Comparison of ENCODE assay signal across 17 cellular contexts in genomic region chr3:147422934-147423599, GRCh38. TPM values are rescaled to one million over a fixed set of nuclear protein-coding genes. Genes with fewer than 3 reads are reported as not detected.
DNase-seq lines count a peak whose midpoint lies in the region; ATAC-seq and TF ChIP-seq lines count a peak whose summit lies in the region.
"Had no signal": no experiment of that assay in that cellular context is flagged by ENCODE, and none has a peak within 500 bp of the region (broad histone marks: within the 10 kb centered on the region; RNA-seq: fewer than 3 reads in every experiment).

No MANE protein-coding gene starts in this region.

- peaks cover 4% of the 10 kb centered on the region for H3K36me3 Mint-ChIP-seq in activated naive CD8-positive, alpha-beta T cell treated with anti-CD3 and anti-CD28 coated beads for 36 hours
- peaks cover 9% of the 10 kb centered on the region for H3K36me3 Mint-ChIP-seq in activated naive CD8-positive, alpha-beta T cell treated with anti-CD3 and anti-CD28 coated beads, Interleukin-2, amount 50 U/mL, for 24 hours (ENCODE audit: low read depth)
- no peaks in the 10 kb centered on the region for H3K36me3 Mint-ChIP-seq in CD8-positive, alpha-beta T cell
- H3K36me3 Mint-ChIP-seq: IgD-negative memory B cell had no signal

- H3K27ac Mint-ChIP-seq in activated naive CD8-positive, alpha-beta T cell treated with anti-CD3 and anti-CD28 coated beads for 36 hours = peak overlapping the region; percentile 10
- no peak overlapping the region for H3K27ac Mint-ChIP-seq in activated naive CD8-positive, alpha-beta T cell treated with anti-CD3 and anti-CD28 coated beads, Interleukin-2, amount 50 U/mL, for 24 hours
- H3K27ac Mint-ChIP-seq in CD8-positive, alpha-beta T cell = no peak overlapping the region

- H3K4me3 ChIP-seq in CD8-positive, alpha-beta T cell (ENCODE audit: low read depth, low read length) = no peak overlapping the region
- H3K4me3 ChIP-seq in mucosa of descending colon = no peak overlapping the region
- H3K4me3 ChIP-seq: cardiac muscle cell, tibial artery had no signal

- no peaks in the 10 kb centered on the region for H3K4me1 ChIP-seq in CD8-positive, alpha-beta T cell (ENCODE audit: insufficient read depth, low read length)
- no peaks in the 10 kb centered on the region for H3K4me1 ChIP-seq in mucosa of descending colon (ENCODE audit: low read depth)

- H3K4me3 Mint-ChIP-seq in activated naive CD8-positive, alpha-beta T cell treated with anti-CD3 and anti-CD28 coated beads for 36 hours = no peak overlapping the region
- no peak overlapping the region for H3K4me3 Mint-ChIP-seq in activated naive CD8-positive, alpha-beta T cell treated with anti-CD3 and anti-CD28 coated beads, Interleukin-2, amount 50 U/mL, for 24 hours
- no peak overlapping the region for H3K4me3 Mint-ChIP-seq in CD8-positive, alpha-beta T cell

- no peak for DNase-seq in activated naive CD8-positive, alpha-beta T cell treated with anti-CD3 and anti-CD28 coated beads for 36 hours
- no peak for DNase-seq in activated naive CD8-positive, alpha-beta T cell treated with anti-CD3 and anti-CD28 coated beads, Interleukin-2, amount 50 U/mL, for 24 hours
- peak in 1 of 61 donors; percentile 75 for DNase-seq in caudate nucleus (lab: John Stamatoyannopoulos, UW)
- DNase-seq in stimulated activated naive CD4-positive, alpha-beta T cell (lab: John Stamatoyannopoulos, UW) = no peak
- no peak for DNase-seq in CD8-positive, alpha-beta T cell
- no peak for DNase-seq in mucosa of descending colon
- no peak for DNase-seq in NCI-H187 treated with DMSO at 0.1 percent for 48 hours (lab: John Stamatoyannopoulos, UW)
- DNase-seq: activated CD4-positive, alpha-beta T cell treated with anti-CD3 and anti-CD28 coated beads, Interleukin-2, amount 50 U/mL, for 48 hours; activated effector memory CD4-positive, alpha-beta T cell treated with Interleukin-2 at 50 U/mL for 16 hours; NCI-H1417 treated with DMSO at 0.1 percent for 48 hours; NCI-H524 treated with DMSO at 0.1 percent for 48 hours; stimulated activated CD4-positive, alpha-beta T cell treated with anti-CD3 and anti-CD28 coated beads, Interleukin-15, amount 100 ng/mL, for 24 hours; tibial artery had no signal

- H3K9me3 ChIP-seq in CD8-positive, alpha-beta T cell (ENCODE audit: low read length) = no peaks in the 10 kb centered on the region
- no peaks in the 10 kb centered on the region for H3K9me3 ChIP-seq in mucosa of descending colon
- H3K9me3 ChIP-seq: tibial artery had no signal

- peaks cover 76% of the 10 kb centered on the region for H3K27me3 Mint-ChIP-seq in activated naive CD8-positive, alpha-beta T cell treated with anti-CD3 and anti-CD28 coated beads for 36 hours
- peaks cover 63% of the 10 kb centered on the region for H3K27me3 Mint-ChIP-seq in activated naive CD8-positive, alpha-beta T cell treated with anti-CD3 and anti-CD28 coated beads, Interleukin-2, amount 50 U/mL, for 24 hours
- peaks cover 57% of the 10 kb centered on the region for H3K27me3 Mint-ChIP-seq in CD8-positive, alpha-beta T cell (ENCODE audit: low read depth)

- H3K27ac ChIP-seq in caudate nucleus (ENCODE audit: low read depth, low read length) = peak overlapping the region; percentile 76
- peak overlapping the region; percentile 55 for H3K27ac ChIP-seq in layer of hippocampus (ENCODE audit: low read depth, low read length)
- H3K27ac ChIP-seq in CD8-positive, alpha-beta T cell (ENCODE audit: low read depth, low read length) = no peak overlapping the region
- H3K27ac ChIP-seq: cardiac muscle cell, tibial artery had no signal

- H3K9me3 Mint-ChIP-seq in activated naive CD8-positive, alpha-beta T cell treated with anti-CD3 and anti-CD28 coated beads for 36 hours = peaks cover 12% of the 10 kb centered on the region
- peaks cover 8% of the 10 kb centered on the region for H3K9me3 Mint-ChIP-seq in activated naive CD8-positive, alpha-beta T cell treated with anti-CD3 and anti-CD28 coated beads, Interleukin-2, amount 50 U/mL, for 24 hours
- H3K9me3 Mint-ChIP-seq in CD8-positive, alpha-beta T cell = no peaks in the 10 kb centered on the region

- POLR2A ChIA-PET in CD8-positive, alpha-beta T cell (lab: Charles Lee) = no interaction called here

- H3K27me3 ChIP-seq in layer of hippocampus (ENCODE audit: control insufficient read depth, insufficient read depth, low read length) = peaks cover 15% of the 10 kb centered on the region
- H3K27me3 ChIP-seq in CD8-positive, alpha-beta T cell (ENCODE audit: insufficient read depth, low read length) = peaks cover 20% of the 10 kb centered on the region

- no peak for ATAC-seq in activated naive CD8-positive, alpha-beta T cell treated with anti-CD3 and anti-CD28 coated beads, Interleukin-2, amount 50 U/mL, for 24 hours
- no peak for ATAC-seq in CD8-positive, alpha-beta T cell
- no peak for ATAC-seq in mucosa of descending colon

- no peak for TF ChIP-seq CTCF in CD8-positive, alpha-beta T cell (IDR thresholded peaks at IDR 0.05)
- TF ChIP-seq CTCF in mucosa of descending colon (IDR thresholded peaks at IDR 0.05) = no peak

- CTCF ChIA-PET in CD8-positive, alpha-beta T cell (lab: Charles Lee) = no interaction called here

- intact Hi-C loops in CD8-positive, alpha-beta T cell (cut with DNase I, micrococcal nuclease) = no loop called here
- intact Hi-C loops in mucosa of descending colon (cut with DNase I, micrococcal nuclease) = no loop called here

- H3K36me3 ChIP-seq in CD8-positive, alpha-beta T cell (ENCODE audit: insufficient read depth, low read length) = no peaks in the 10 kb centered on the region
- H3K36me3 ChIP-seq in mucosa of descending colon (ENCODE audit: low read depth) = no peaks in the 10 kb centered on the region
- H3K36me3 ChIP-seq: cardiac muscle cell, tibial artery had no signal

- no peaks in the 10 kb centered on the region for H3K4me1 Mint-ChIP-seq in activated naive CD8-positive, alpha-beta T cell treated with anti-CD3 and anti-CD28 coated beads for 36 hours
- H3K4me1 Mint-ChIP-seq in activated naive CD8-positive, alpha-beta T cell treated with anti-CD3 and anti-CD28 coated beads, Interleukin-2, amount 50 U/mL, for 24 hours = peaks cover 2% of the 10 kb centered on the region
- H3K4me1 Mint-ChIP-seq in CD8-positive, alpha-beta T cell (ENCODE audit: low read depth) = peaks cover 5% of the 10 kb centered on the region

RNA-seq across cellular contexts. Expression of gene ZIC1, which starts 13.9 kb away (rescaled TPM):
- total RNA-seq in activated naive CD8-positive, alpha-beta T cell treated with anti-CD3 and anti-CD28 coated beads for 36 hours = not detected
- total RNA-seq in CD8-positive, alpha-beta T cell = not detected
- under 1 TPM in 1 of 3 donors, not detected in 2; 0.48 TPM for total RNA-seq in mucosa of descending colon
- total RNA-seq: cardiac muscle cell, mesenteric fat pad had no signal

RNA-seq across cellular contexts. Expression of gene ZIC4, which starts 16.7 kb away (rescaled TPM):
- total RNA-seq in activated naive CD8-positive, alpha-beta T cell treated with anti-CD3 and anti-CD28 coated beads for 36 hours = not detected
- not detected for total RNA-seq in CD8-positive, alpha-beta T cell
- not detected for total RNA-seq in mucosa of descending colon
- total RNA-seq: cardiac muscle cell, mesenteric fat pad had no signal
